ENCODE assay signal across 8 cellular contexts in the genomic region with DNA sequence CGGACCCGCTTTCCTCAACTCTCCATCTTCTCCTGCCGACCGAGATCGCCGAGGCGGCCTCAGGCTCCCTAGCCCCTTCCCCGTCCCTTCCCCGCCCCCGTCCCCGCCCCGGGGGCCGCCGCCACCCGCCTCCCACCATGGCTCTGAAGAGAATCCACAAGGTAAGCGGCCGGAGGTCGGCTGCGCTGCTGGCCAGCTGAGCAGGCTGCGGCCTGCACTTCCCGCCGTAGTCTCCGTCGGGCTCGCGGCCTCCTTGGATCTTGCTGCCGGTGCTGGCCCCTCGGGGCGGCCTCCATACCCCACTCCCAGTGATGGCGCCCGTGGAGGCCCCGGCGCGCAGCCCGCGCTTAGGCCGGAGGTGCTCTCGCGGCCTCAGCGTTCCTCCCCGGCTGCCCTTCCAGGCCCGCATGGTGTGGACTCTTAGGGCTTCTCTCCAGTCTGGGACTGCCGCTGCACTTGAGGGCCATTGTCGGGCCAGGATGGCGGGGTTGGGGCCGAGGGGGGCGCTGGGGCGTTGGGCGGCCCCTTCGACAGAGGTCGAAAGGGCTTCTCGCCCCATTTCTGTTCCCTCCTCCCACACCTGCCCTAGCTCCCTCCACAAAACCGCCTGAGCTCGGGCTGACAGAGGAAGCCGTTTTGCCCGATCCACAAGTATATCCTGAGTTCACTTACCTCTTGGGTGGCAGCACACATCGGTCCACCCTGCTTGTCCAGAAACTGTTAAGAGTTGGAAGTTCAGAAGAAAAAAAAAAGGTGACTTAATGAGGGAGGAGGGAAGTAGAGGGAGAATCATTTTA. TPM values are rescaled to one million over a fixed set of nuclear protein-coding genes. Genes with fewer than 3 reads are reported as not detected.
DNase-seq lines count a peak whose midpoint lies in the region; ATAC-seq and TF ChIP-seq lines count a peak whose summit lies in the region.

No MANE protein-coding gene starts in this region.

- H3K9me3 ChIP-seq in Panc1 (ENCODE audit: control insufficient read depth, insufficient read depth, low read depth, low read length) (no peaks in the 10 kb centered on the region), psoas muscle (no peaks in the 10 kb centered on the region)

- 0 to 1% (median 1%) methylated on average over 32 to 57 of the region's 57 CpGs for WGBS in adipose tissue, 3 donors
- 0 to 1% (median 1%) methylated on average over 34 to 57 of the region's 57 CpGs for WGBS in psoas muscle, 3 donors

- TF ChIP-seq CTCF in Panc1 (IDR thresholded peaks at IDR 0.05) (no peak), psoas muscle (IDR thresholded peaks at IDR 0.05) (no peak)

- intact Hi-C loops in Panc1 (cut with micrococcal nuclease; ENCODE audit: unreplicated experiment), result no loop called here
- intact Hi-C loops in left ventricle myocardium superior (cut with micrococcal nuclease), result no loop called here
- intact Hi-C loops in psoas muscle (cut with DNase I), result loop anchor here in 1 of 2 donors (2.0 to 5.0 kb wide), 3 partner anchors 37 to 140 kb away; partner anchors contain the start of gene DNAJC18

- peaks cover 53% of the 10 kb centered on the region for H3K79me2 ChIP-seq in ACC112 (ENCODE audit: control insufficient read depth, insufficient read depth, low read length, unreplicated experiment)

- H3K36me3 ChIP-seq in ACC112 (ENCODE audit: insufficient read depth, low read length), result peaks cover 10% of the 10 kb centered on the region; the same call in 1 of the 2 replicates
- H3K36me3 ChIP-seq in Panc1 (ENCODE audit: control insufficient read depth, insufficient read depth, low read length), result peaks cover 5% of the 10 kb centered on the region
- no peaks in the 10 kb centered on the region for H3K36me3 ChIP-seq in psoas muscle (ENCODE audit: insufficient read depth in 1 of 2, low read depth in 1 of 2)

- H3K27me3 ChIP-seq in ACC112 (ENCODE audit: insufficient read depth, low read length) (no peaks in the 10 kb centered on the region), Panc1 (ENCODE audit: control insufficient read depth, insufficient read depth, low read length) (no peaks in the 10 kb centered on the region), psoas muscle (ENCODE audit: insufficient read depth in 3 of 3, low read length in 2 of 3) (no peaks in the 10 kb centered on the region)

- in situ Hi-C loops in Panc1 (cut with HindIII; ENCODE audit: low pct_unique_long_range_greater_than_20kb, low sequenced_read_pairs), result no loop called here

- ATAC-seq in GM18867 (IDR thresholded peaks at IDR 0.05; ENCODE audit: unreplicated experiment), result peak; percentile 18
- ATAC-seq in HG03097 (IDR thresholded peaks at IDR 0.05; ENCODE audit: low FRiP score, unreplicated experiment), result peak; percentile 22
- peak; percentile 63 for ATAC-seq in Panc1
- ATAC-seq in left ventricle myocardium superior, result peak; percentile 47
- peak; percentile 21 to 57 (median 36) for ATAC-seq in psoas muscle

- H3K27ac ChIP-seq in ACC112 (ENCODE audit: low read depth, low read length), result peak overlapping the region; percentile 76
- H3K27ac ChIP-seq in Panc1 (ENCODE audit: low read length), result peak overlapping the region; percentile 98
- H3K27ac ChIP-seq in adipose tissue (ENCODE audit: low read depth, low read length), result peak overlapping the region; percentile 86
- H3K27ac ChIP-seq in psoas muscle, result peak overlapping the region; percentile 98

- POLR2A ChIA-PET in Panc1 (lab: Charles Lee), result interaction anchor here (0.6 kb wide), 2 partner anchors 67 to 270 kb away, joined by 3 to 13 read pairs; no protein-coding TSS in a partner anchor

- CTCF ChIA-PET in Panc1 (lab: Charles Lee), result no interaction called here

- peak overlapping the region; percentile 98 for H3K4me3 ChIP-seq in ACC112 (ENCODE audit: low read depth, low read length)
- peak overlapping the region; percentile 88 to 95 for H3K4me3 ChIP-seq in Panc1 (ENCODE audit: low read depth in 2 of 2, low read length in 2 of 2)
- H3K4me3 ChIP-seq in psoas muscle, result peak overlapping the region; percentile 98

- no TSS peak for BruUV-seq in Panc1 (replicated peaks; lab: Mats Ljungman, UMichigan)

- no peak for DNase-seq in Panc1 (ENCODE audit: low read depth, low spot score)
- no peak for DNase-seq in left ventricle myocardium superior
- peak in 1 of 2 donors; percentile 48 for DNase-seq in psoas muscle
- no peak for DNase-seq in GOT3 (lab: John Stamatoyannopoulos, UW)

- peaks cover 19% of the 10 kb centered on the region for H3K4me1 ChIP-seq in ACC112 (ENCODE audit: control insufficient read depth, insufficient read depth, low read length, unreplicated experiment)
- H3K4me1 ChIP-seq in Panc1 (ENCODE audit: control insufficient read depth, insufficient read depth, low read length), result peaks cover 23% of the 10 kb centered on the region
- peaks cover 46% of the 10 kb centered on the region for H3K4me1 ChIP-seq in psoas muscle

- peak overlapping the region; percentile 67 for H2AFZ ChIP-seq in ACC112 (ENCODE audit: low read length, unreplicated experiment)

RNA-seq across cellular contexts. Expression of gene UBE2D2, which starts 0.7 kb away (rescaled TPM):
- total RNA-seq in Panc1 (2021; ENCODE audit: unreplicated experiment) (222 TPM), left ventricle myocardium superior (118 TPM), psoas muscle (100 to 1,000 TPM; 156 to 175 (median 164) TPM)
- polyA plus RNA-seq in Panc1 (2012; ENCODE audit: insufficient read length), result 98.2 TPM
- polyA plus RNA-seq in adipose tissue (10 to 100 TPM; 49.3 to 71.6 (median 68.6) TPM), psoas muscle (100 to 1,000 TPM; 107 to 243 (median 126) TPM)
